ENCODE assay signal across 9 cellular contexts in the genomic region with DNA sequence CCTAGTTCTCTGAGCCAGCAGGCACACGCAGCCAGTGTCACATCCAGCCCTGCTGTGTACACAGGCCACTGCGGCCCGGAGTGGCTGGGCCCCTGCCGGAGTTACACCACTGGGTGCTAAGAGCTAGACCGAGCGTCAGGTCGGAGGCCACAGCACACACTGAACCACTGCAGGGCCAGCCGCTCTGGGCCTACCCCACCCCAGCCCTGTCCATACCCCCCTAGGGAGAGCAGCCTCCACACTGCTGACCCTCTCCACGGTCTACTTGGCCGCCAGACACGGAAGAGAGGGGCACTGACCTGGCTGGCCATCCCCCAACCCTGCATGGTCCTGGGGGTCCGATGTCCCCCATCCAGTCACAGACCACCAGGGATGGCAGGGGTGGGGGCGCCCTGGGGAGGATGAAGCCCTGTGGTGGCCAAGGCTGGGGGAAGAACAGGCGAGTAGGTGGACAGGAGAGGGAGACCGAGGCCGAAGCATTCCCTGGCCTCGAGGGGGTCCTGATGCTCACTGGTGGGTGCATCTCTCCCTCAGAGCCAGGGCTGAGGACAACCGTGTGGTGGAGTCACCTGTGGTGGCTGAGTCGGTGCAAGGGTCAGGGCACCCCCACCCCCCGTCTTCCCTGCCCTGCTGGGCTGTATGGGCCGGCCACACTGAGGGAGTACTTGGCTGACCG. TPM values are rescaled to one million over a fixed set of nuclear protein-coding genes. Genes with fewer than 3 reads are reported as not detected.
DNase-seq lines count a peak whose midpoint lies in the region; ATAC-seq and TF ChIP-seq lines count a peak whose summit lies in the region.
"Had no signal": no experiment of that assay in that cellular context is flagged by ENCODE, and none has a peak within 500 bp of the region (broad histone marks: within the 10 kb centered on the region; RNA-seq: fewer than 3 reads in every experiment).

No MANE protein-coding gene starts in this region.

- H3K4me1 ChIP-seq in breast epithelium (peaks cover 7 to 8% of the 10 kb centered on the region in 2 donors), urinary bladder (ENCODE audit: insufficient read depth) (peaks cover 2% of the 10 kb centered on the region)

- in situ Hi-C loops in KBM-7 (cut with MboI; ENCODE audit: low pct_unique_long_range_greater_than_20kb, low sequenced_read_pairs) = no loop called here

- H3K9me3 Mint-ChIP-seq in activated naive CD4-positive, alpha-beta T cell treated with anti-CD3 and anti-CD28 coated beads, Interleukin-2, amount 50 U/mL, for 24 hours = no peaks in the 10 kb centered on the region
- H3K9me3 Mint-ChIP-seq in memory B cell = no peaks in the 10 kb centered on the region

- H3K36me3 Mint-ChIP-seq in activated naive CD4-positive, alpha-beta T cell treated with anti-CD3 and anti-CD28 coated beads, Interleukin-2, amount 50 U/mL, for 24 hours = peaks cover 2% of the 10 kb centered on the region
- H3K36me3 Mint-ChIP-seq in memory B cell = no peaks in the 10 kb centered on the region

- 86% methylated on average over 22 of the region's 22 CpGs for WGBS in urinary bladder

- ATAC-seq in memory B cell (ENCODE audit: low read depth) (no peak), GM18873 (IDR thresholded peaks at IDR 0.05; ENCODE audit: low FRiP score, unreplicated experiment) (no peak), GM18517 (IDR thresholded peaks at IDR 0.05; ENCODE audit: unreplicated experiment) (no peak)

- H3K4me3 Mint-ChIP-seq in activated naive CD4-positive, alpha-beta T cell treated with anti-CD3 and anti-CD28 coated beads, Interleukin-2, amount 50 U/mL, for 24 hours = peak overlapping the region; percentile 84
- peak overlapping the region; percentile 89 for H3K4me3 Mint-ChIP-seq in memory B cell

- peak overlapping the region; percentile 69 to 99 (median 73) for H3K4me3 ChIP-seq in breast epithelium
- H3K4me3 ChIP-seq in urinary bladder (ENCODE audit: low read depth, low read length) = peak overlapping the region; percentile 83

- H3K36me3 ChIP-seq in breast epithelium = no peaks in the 10 kb centered on the region
- H3K36me3 ChIP-seq in urinary bladder (ENCODE audit: insufficient read depth) = no peaks in the 10 kb centered on the region

- H3K27me3 Mint-ChIP-seq in activated naive CD4-positive, alpha-beta T cell treated with anti-CD3 and anti-CD28 coated beads, Interleukin-2, amount 50 U/mL, for 24 hours = peaks cover 2% of the 10 kb centered on the region
- H3K27me3 Mint-ChIP-seq in memory B cell = no peaks in the 10 kb centered on the region

- no peak for DNase-seq in activated naive CD4-positive, alpha-beta T cell (lab: John Stamatoyannopoulos, UW)
- DNase-seq in breast epithelium (ENCODE audit: low spot score in 2 of 2) (no peak), memory B cell (ENCODE audit: low spot score in 2 of 2) (no peak), KBM-7 (no peak)
- DNase-seq: DMS 273 treated with DMSO at 0.1 percent for 48 hours had no signal

- H3K27me3 ChIP-seq in breast epithelium = peaks cover under 1 to 25% of the 10 kb centered on the region in 2 donors

- H3K27ac Mint-ChIP-seq in activated naive CD4-positive, alpha-beta T cell treated with anti-CD3 and anti-CD28 coated beads, Interleukin-2, amount 50 U/mL, for 24 hours = peak overlapping the region; percentile 90
- H3K27ac Mint-ChIP-seq in memory B cell = peak overlapping the region; percentile 60

- H3K9me3 ChIP-seq in breast epithelium = no peaks in the 10 kb centered on the region

- peaks cover 13% of the 10 kb centered on the region for H3K4me1 Mint-ChIP-seq in activated naive CD4-positive, alpha-beta T cell treated with anti-CD3 and anti-CD28 coated beads, Interleukin-2, amount 50 U/mL, for 24 hours
- H3K4me1 Mint-ChIP-seq in memory B cell = peaks cover 14% of the 10 kb centered on the region

- TF ChIP-seq POLR2A in breast epithelium (IDR thresholded peaks at IDR 0.05) = no peak

- intact Hi-C loops in breast epithelium (cut with DNase I; ENCODE audit: low total_unique reads) = no loop called here

- H3K27ac ChIP-seq in breast epithelium (peak overlapping the region in 1 of 2 donors; percentile 96), urinary bladder (ENCODE audit: low read depth) (no peak overlapping the region)

- no peak for TF ChIP-seq CTCF in breast epithelium (IDR thresholded peaks at IDR 0.05)

RNA-seq across cellular contexts. Expression of a gene that starts 34.9 kb away (rescaled TPM):
- total RNA-seq in breast epithelium (10 to 100 TPM; 12.5 to 14.9 (median 13.3) TPM), urinary bladder (13.9 TPM)
- polyA plus RNA-seq in urinary bladder = 29.5 TPM
